1 cellular context compared by ENCODE assay signal in the genomic region with DNA sequence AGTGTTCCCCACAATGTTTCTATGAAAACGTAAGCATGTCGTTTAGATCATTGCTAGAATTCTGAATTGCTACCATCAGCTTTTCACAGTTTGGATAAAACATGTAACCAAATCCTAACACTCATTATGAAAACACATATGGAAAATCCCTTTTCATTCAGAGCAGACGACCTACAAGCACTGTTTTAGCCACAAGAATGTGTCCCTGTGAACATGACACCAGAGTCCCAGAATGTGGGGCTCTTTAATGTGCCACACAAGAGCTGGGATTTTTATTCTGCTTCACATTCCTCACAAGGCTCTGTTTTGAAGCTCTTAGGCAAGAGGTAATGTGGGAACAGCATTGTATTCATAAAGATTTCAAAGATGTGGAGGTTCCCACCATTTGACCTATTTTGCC.
TF ChIP-seq lines count a peak whose summit lies in the region.

No MANE protein-coding gene starts in this region.

TF ChIP-seq in GM12878, 131 proteins besides CTCF, POLR2A, EP300 and RAD21 (continued from another document):
- TF ChIP-seq CBX3 (IDR thresholded peaks at IDR 0.05; ENCODE audit: borderline replicate concordance, low read depth) (no peak), ATF7 (IDR thresholded peaks at IDR 0.05; ENCODE audit: low read depth) (no peak), MEF2B (IDR thresholded peaks at IDR 0.05; ENCODE audit: partially characterized antibody, poor library complexity, severe bottlenecking) (no peak), RUNX3 (IDR thresholded peaks at IDR 0.05; ENCODE audit: low read length) (peak; percentile 52), NFXL1 (IDR thresholded peaks at IDR 0.05; ENCODE audit: borderline replicate concordance) (no peak), SRF (IDR thresholded peaks at IDR 0.05; ENCODE audit: low read depth in 2 of 2, low read length in 2 of 2) (no peak), PAX8 (IDR thresholded peaks at IDR 0.05) (no peak), JUNB (IDR thresholded peaks at IDR 0.05) (peak; percentile 47; the same call in 1 of the 2 replicates), TAF1 (IDR thresholded peaks at IDR 0.05; ENCODE audit: borderline replicate concordance, low read depth, low read length) (no peak), BACH1 (IDR thresholded peaks at IDR 0.05; ENCODE audit: borderline replicate concordance) (no peak), FOS (IDR thresholded peaks at IDR 0.05; ENCODE audit: borderline replicate concordance, extremely low read depth, insufficient read length) (no peak), NFIC (IDR thresholded peaks at IDR 0.05; ENCODE audit: low read depth, low read length) (peak; percentile 49; the same call in 1 of the 2 replicates), POU2F2 (IDR thresholded peaks at IDR 0.05; ENCODE audit: borderline replicate concordance, low read depth, low read length) (no peak), ZNF24 (IDR thresholded peaks at IDR 0.05) (no peak), SIN3A (IDR thresholded peaks at IDR 0.05; ENCODE audit: low read depth, low read length) (no peak), BHLHE40 (IDR thresholded peaks at IDR 0.05; ENCODE audit: borderline replicate concordance in 1 of 2, low read depth in 2 of 2, low read length in 1 of 2) (no peak), RFX5 (IDR thresholded peaks at IDR 0.05; ENCODE audit: low read depth, low read length) (no peak)
- TF ChIP-seq, protein P1, sequence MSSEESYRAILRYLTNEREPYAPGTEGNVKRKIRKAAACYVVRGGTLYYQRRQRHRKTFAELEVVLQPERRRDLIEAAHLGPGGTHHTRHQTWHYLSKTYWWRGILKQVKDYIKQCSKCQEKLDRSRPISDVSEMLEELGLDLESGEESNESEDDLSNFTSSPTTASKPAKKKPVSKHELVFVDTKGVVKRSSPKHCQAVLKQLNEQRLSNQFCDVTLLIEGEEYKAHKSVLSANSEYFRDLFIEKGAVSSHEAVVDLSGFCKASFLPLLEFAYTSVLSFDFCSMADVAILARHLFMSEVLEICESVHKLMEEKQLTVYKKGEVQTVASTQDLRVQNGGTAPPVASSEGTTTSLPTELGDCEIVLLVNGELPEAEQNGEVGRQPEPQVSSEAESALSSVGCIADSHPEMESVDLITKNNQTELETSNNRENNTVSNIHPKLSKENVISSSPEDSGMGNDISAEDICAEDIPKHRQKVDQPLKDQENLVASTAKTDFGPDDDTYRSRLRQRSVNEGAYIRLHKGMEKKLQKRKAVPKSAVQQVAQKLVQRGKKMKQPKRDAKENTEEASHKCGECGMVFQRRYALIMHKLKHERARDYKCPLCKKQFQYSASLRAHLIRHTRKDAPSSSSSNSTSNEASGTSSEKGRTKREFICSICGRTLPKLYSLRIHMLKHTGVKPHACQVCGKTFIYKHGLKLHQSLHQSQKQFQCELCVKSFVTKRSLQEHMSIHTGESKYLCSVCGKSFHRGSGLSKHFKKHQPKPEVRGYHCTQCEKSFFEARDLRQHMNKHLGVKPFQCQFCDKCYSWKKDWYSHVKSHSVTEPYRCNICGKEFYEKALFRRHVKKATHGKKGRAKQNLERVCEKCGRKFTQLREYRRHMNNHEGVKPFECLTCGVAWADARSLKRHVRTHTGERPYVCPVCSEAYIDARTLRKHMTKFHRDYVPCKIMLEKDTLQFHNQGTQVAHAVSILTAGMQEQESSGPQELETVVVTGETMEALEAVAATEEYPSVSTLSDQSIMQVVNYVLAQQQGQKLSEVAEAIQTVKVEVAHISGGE (CRISPR knock-in tag; IDR thresholded peaks at IDR 0.05) = no peak
- TF ChIP-seq, protein P2, sequence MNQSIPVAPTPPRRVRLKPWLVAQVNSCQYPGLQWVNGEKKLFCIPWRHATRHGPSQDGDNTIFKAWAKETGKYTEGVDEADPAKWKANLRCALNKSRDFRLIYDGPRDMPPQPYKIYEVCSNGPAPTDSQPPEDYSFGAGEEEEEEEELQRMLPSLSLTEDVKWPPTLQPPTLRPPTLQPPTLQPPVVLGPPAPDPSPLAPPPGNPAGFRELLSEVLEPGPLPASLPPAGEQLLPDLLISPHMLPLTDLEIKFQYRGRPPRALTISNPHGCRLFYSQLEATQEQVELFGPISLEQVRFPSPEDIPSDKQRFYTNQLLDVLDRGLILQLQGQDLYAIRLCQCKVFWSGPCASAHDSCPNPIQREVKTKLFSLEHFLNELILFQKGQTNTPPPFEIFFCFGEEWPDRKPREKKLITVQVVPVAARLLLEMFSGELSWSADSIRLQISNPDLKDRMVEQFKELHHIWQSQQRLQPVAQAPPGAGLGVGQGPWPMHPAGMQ (IDR thresholded peaks at IDR 0.05; ENCODE audit: borderline replicate concordance) = no peak
- TF ChIP-seq, protein P3, sequence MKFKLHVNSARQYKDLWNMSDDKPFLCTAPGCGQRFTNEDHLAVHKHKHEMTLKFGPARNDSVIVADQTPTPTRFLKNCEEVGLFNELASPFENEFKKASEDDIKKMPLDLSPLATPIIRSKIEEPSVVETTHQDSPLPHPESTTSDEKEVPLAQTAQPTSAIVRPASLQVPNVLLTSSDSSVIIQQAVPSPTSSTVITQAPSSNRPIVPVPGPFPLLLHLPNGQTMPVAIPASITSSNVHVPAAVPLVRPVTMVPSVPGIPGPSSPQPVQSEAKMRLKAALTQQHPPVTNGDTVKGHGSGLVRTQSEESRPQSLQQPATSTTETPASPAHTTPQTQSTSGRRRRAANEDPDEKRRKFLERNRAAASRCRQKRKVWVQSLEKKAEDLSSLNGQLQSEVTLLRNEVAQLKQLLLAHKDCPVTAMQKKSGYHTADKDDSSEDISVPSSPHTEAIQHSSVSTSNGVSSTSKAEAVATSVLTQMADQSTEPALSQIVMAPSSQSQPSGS (IDR thresholded peaks at IDR 0.05; ENCODE audit: low read length) = peak; percentile 74
- TF ChIP-seq, protein P4, sequence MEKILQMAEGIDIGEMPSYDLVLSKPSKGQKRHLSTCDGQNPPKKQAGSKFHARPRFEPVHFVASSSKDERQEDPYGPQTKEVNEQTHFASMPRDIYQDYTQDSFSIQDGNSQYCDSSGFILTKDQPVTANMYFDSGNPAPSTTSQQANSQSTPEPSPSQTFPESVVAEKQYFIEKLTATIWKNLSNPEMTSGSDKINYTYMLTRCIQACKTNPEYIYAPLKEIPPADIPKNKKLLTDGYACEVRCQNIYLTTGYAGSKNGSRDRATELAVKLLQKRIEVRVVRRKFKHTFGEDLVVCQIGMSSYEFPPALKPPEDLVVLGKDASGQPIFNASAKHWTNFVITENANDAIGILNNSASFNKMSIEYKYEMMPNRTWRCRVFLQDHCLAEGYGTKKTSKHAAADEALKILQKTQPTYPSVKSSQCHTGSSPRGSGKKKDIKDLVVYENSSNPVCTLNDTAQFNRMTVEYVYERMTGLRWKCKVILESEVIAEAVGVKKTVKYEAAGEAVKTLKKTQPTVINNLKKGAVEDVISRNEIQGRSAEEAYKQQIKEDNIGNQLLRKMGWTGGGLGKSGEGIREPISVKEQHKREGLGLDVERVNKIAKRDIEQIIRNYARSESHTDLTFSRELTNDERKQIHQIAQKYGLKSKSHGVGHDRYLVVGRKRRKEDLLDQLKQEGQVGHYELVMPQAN (conservative IDR thresholded peaks at IDR 0.05) = no peak
